ENCODE assay signal across 17 cellular contexts in the genomic region with DNA sequence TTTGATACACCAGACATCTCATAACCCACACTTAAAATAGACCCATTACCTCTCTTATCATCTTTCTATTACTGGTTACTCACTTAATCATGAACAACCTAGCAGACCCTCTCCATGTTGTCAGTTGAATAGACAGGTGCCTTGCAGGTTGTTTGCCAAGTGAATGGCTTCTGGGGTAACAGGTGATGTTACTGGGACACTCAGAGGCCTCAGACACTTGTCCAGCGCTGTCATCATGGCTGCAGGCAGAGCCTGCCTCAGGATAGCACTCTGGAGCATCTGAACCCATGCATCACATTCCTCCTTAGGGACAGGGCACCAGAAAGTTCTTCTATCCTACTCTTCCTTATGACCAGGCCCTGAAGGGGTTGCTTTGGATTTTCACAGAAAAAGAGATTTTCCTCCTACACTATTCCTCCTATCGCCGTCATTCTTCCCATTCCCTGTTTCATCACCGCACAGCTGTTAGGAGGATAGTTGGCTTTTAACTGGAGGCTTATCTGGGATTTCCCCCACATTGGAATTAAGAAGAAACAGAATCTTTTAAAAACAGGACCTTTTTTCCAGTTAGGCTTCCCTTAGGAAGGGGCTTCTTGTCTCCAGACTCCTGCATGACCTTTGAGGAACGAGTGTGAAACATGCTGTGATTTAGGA.
DNase-seq lines count a peak whose midpoint lies in the region; ATAC-seq and TF ChIP-seq lines count a peak whose summit lies in the region.
"Had no signal": no experiment of that assay in that cellular context is flagged by ENCODE, and none has a peak within 500 bp of the region (broad histone marks: within the 10 kb centered on the region; RNA-seq: fewer than 3 reads in every experiment).

No MANE protein-coding gene starts in this region.

- H3K27me3 Mint-ChIP-seq in WTC11 (ENCODE audit: low read depth) (no peaks in the 10 kb centered on the region), mesothelial cell of epicardium (ENCODE audit: low read depth) (no peaks in the 10 kb centered on the region)

- DNase-seq in Right ventricle myocardium superior (no peak), Right ventricle myocardium inferior (ENCODE audit: missing footprints) (no peak), WTC11 (ENCODE audit: low spot score) (no peak), mesothelial cell of epicardium (ENCODE audit: low spot score in 2 of 2, unreplicated experiment in 2 of 2) (no peak), smooth muscle cell (lab: John Stamatoyannopoulos, UW; ENCODE audit: unreplicated experiment) (no peak), thyroid gland (no peak), gastrocnemius medialis (no peak)
- no peak for DNase-seq in activated CD4-positive, CD25-positive, alpha-beta regulatory T cell (lab: John Stamatoyannopoulos, UW)
- DNase-seq: 8988T, AML-193, Calu3, DMS79, EL, GDM1, GOT3 had no signal

- peaks cover 11% of the 10 kb centered on the region for H3F3A ChIP-seq in smooth muscle cell (ENCODE audit: low read depth)

- H3K4me3 Mint-ChIP-seq in WTC11 (no peak overlapping the region), mesothelial cell of epicardium (no peak overlapping the region)

- peak; percentile 29 for ATAC-seq in Right ventricle myocardium superior (ENCODE audit: poor library complexity)
- no peak for ATAC-seq in Right ventricle myocardium inferior
- peak; percentile 34; the same call in 1 of the 2 replicates for ATAC-seq in WTC11
- no peak for ATAC-seq in gastrocnemius medialis

- H3K27ac Mint-ChIP-seq in WTC11 = no peak overlapping the region
- peak overlapping the region; percentile 71 for H3K27ac Mint-ChIP-seq in mesothelial cell of epicardium

- peak overlapping the region; percentile 71 for H3K4me2 ChIP-seq in smooth muscle cell
- H3K4me2 ChIP-seq: BLaER1 had no signal

- H3K4me3 ChIP-seq in smooth muscle cell (no peak overlapping the region), thyroid gland (replicated peaks in 1 of 3) (no peak overlapping the region), gastrocnemius medialis (no peak overlapping the region)
- H3K4me3 ChIP-seq: BLaER1, HAP-1 had no signal

- intact Hi-C loops in Right ventricle myocardium superior (cut with DNase I) = no loop called here
- intact Hi-C loops in Right ventricle myocardium inferior (cut with DNase I) = no loop called here
- intact Hi-C loops in thyroid gland (cut with DNase I) = no loop called here
- intact Hi-C loops in gastrocnemius medialis (cut with DNase I; ENCODE audit: low total_unique reads) = no loop called here

- CTCF ChIA-PET in WTC11 (lab: Charles Lee) = no interaction called here

- H3K79me2 ChIP-seq in smooth muscle cell (ENCODE audit: low read depth) = no peaks in the 10 kb centered on the region

- in situ Hi-C loops in gastrocnemius medialis (cut with MboI; ENCODE audit: low sequenced_read_pairs in 4 of 4) = no loop called here

- H3K36me3 ChIP-seq in smooth muscle cell (ENCODE audit: low read depth) (no peaks in the 10 kb centered on the region), thyroid gland (no peaks in the 10 kb centered on the region), gastrocnemius medialis (no peaks in the 10 kb centered on the region)
- H3K36me3 ChIP-seq: BLaER1, HAP-1 had no signal

- TF ChIP-seq CTCF in WTC11 (IDR thresholded peaks at IDR 0.05) (no peak), mesothelial cell of epicardium (IDR thresholded peaks at IDR 0.05; ENCODE audit: unreplicated experiment) (no peak), smooth muscle cell (IDR thresholded peaks at IDR 0.05; ENCODE audit: borderline replicate concordance, insufficient read depth, poor library complexity, severe bottlenecking) (no peak), thyroid gland (IDR thresholded peaks at IDR 0.05) (no peak), gastrocnemius medialis (IDR thresholded peaks at IDR 0.05 in 4 of 5, conservative IDR thresholded peaks at IDR 0.05 in 1 of 5) (no peak)

- H3K36me3 Mint-ChIP-seq in WTC11 (no peaks in the 10 kb centered on the region), mesothelial cell of epicardium (no peaks in the 10 kb centered on the region)

- H3K27ac ChIP-seq in smooth muscle cell (ENCODE audit: low read depth) (peak overlapping the region; percentile 56), thyroid gland (no peak overlapping the region), gastrocnemius medialis (no peak overlapping the region)
- H3K27ac ChIP-seq: BLaER1 had no signal

- H4K20me1 ChIP-seq in smooth muscle cell (ENCODE audit: low read depth) = peaks cover 16% of the 10 kb centered on the region
- H4K20me1 ChIP-seq: BLaER1 had no signal

- no peaks in the 10 kb centered on the region for H3K9me3 ChIP-seq in smooth muscle cell (replicated peaks; ENCODE audit: low read depth)
- H3K9me3 ChIP-seq in thyroid gland = no peaks in the 10 kb centered on the region
- H3K9me3 ChIP-seq in gastrocnemius medialis = no peaks in the 10 kb centered on the region
- H3K9me3 ChIP-seq: BLaER1, HAP-1 had no signal

- H3K4me1 ChIP-seq in smooth muscle cell (ENCODE audit: low read depth) (peaks cover 25% of the 10 kb centered on the region), thyroid gland (no peaks in the 10 kb centered on the region), gastrocnemius medialis (no peaks in the 10 kb centered on the region)
- H3K4me1 ChIP-seq: BLaER1 had no signal

- H3K4me1 Mint-ChIP-seq in WTC11 (peaks cover 15% of the 10 kb centered on the region), mesothelial cell of epicardium (peaks cover 15% of the 10 kb centered on the region)

- no peak overlapping the region for H2AFZ ChIP-seq in smooth muscle cell (ENCODE audit: low read depth)

- no peaks in the 10 kb centered on the region for H3K9me3 Mint-ChIP-seq in WTC11
- no peaks in the 10 kb centered on the region for H3K9me3 Mint-ChIP-seq in mesothelial cell of epicardium

- WGBS in smooth muscle cell (ENCODE audit: low lambda C conversion rate) = 34% methylated on average over 5 of the region's 5 CpGs
- WGBS in thyroid gland, 2 donors = 94 to 96% methylated on average over 5 of the region's 5 CpGs

- POLR2A ChIA-PET in WTC11 (lab: Charles Lee) = interaction anchor here (0.6 kb wide), 1 partner anchor 10 kb away, joined by 3 read pairs; no protein-coding TSS in a partner anchor

- TF ChIP-seq POLR2A in thyroid gland (IDR thresholded peaks at IDR 0.05) (no peak), gastrocnemius medialis (IDR thresholded peaks at IDR 0.05) (no peak)

- no peak overlapping the region for H3K9ac ChIP-seq in smooth muscle cell (ENCODE audit: low read depth)
- H3K9ac ChIP-seq: BLaER1 had no signal

- H3K27me3 ChIP-seq in smooth muscle cell (ENCODE audit: low read depth) (no peaks in the 10 kb centered on the region), thyroid gland (no peaks in the 10 kb centered on the region), gastrocnemius medialis (no peaks in the 10 kb centered on the region)
- H3K27me3 ChIP-seq: BLaER1 had no signal

TF ChIP-seq in WTC11, 78 proteins besides CTCF, POLR2A, EP300 and RAD21 (continues in another document):
- TF ChIP-seq, protein P1, sequence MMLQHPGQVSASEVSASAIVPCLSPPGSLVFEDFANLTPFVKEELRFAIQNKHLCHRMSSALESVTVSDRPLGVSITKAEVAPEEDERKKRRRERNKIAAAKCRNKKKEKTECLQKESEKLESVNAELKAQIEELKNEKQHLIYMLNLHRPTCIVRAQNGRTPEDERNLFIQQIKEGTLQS (CRISPR knock-in tag; conservative IDR thresholded peaks at IDR 0.05) = no peak
- TF ChIP-seq NFE2L1 (CRISPR knock-in tag; IDR thresholded peaks at IDR 0.05) (no peak), ZNF219 (CRISPR knock-in tag; IDR thresholded peaks at IDR 0.05; ENCODE audit: borderline replicate concordance) (no peak), ZNF263 (CRISPR knock-in tag; IDR thresholded peaks at IDR 0.05; ENCODE audit: low read depth) (no peak), NR1H2 (CRISPR knock-in tag; IDR thresholded peaks at IDR 0.05) (no peak), CREM (CRISPR knock-in tag; IDR thresholded peaks at IDR 0.05) (no peak)
- TF ChIP-seq, protein P2, sequence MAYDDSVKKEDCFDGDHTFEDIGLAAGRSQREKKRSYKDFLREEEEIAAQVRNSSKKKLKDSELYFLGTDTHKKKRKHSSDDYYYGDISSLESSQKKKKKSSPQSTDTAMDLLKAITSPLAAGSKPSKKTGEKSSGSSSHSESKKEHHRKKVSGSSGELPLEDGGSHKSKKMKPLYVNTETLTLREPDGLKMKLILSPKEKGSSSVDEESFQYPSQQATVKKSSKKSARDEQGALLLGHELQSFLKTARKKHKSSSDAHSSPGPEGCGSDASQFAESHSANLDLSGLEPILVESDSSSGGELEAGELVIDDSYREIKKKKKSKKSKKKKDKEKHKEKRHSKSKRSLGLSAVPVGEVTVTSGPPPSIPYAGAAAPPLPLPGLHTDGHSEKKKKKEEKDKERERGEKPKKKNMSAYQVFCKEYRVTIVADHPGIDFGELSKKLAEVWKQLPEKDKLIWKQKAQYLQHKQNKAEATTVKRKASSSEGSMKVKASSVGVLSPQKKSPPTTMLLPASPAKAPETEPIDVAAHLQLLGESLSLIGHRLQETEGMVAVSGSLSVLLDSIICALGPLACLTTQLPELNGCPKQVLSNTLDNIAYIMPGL (CRISPR knock-in tag; IDR thresholded peaks at IDR 0.05) = no peak
- TF ChIP-seq, protein P3, sequence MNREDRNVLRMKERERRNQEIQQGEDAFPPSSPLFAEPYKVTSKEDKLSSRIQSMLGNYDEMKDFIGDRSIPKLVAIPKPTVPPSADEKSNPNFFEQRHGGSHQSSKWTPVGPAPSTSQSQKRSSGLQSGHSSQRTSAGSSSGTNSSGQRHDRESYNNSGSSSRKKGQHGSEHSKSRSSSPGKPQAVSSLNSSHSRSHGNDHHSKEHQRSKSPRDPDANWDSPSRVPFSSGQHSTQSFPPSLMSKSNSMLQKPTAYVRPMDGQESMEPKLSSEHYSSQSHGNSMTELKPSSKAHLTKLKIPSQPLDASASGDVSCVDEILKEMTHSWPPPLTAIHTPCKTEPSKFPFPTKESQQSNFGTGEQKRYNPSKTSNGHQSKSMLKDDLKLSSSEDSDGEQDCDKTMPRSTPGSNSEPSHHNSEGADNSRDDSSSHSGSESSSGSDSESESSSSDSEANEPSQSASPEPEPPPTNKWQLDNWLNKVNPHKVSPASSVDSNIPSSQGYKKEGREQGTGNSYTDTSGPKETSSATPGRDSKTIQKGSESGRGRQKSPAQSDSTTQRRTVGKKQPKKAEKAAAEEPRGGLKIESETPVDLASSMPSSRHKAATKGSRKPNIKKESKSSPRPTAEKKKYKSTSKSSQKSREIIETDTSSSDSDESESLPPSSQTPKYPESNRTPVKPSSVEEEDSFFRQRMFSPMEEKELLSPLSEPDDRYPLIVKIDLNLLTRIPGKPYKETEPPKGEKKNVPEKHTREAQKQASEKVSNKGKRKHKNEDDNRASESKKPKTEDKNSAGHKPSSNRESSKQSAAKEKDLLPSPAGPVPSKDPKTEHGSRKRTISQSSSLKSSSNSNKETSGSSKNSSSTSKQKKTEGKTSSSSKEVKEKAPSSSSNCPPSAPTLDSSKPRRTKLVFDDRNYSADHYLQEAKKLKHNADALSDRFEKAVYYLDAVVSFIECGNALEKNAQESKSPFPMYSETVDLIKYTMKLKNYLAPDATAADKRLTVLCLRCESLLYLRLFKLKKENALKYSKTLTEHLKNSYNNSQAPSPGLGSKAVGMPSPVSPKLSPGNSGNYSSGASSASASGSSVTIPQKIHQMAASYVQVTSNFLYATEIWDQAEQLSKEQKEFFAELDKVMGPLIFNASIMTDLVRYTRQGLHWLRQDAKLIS (CRISPR knock-in tag; IDR thresholded peaks at IDR 0.05; ENCODE audit: borderline replicate concordance) = no peak

Comparison
In these comparisons a context has a peak if more than half of its experiments do, and no peak if none do; other contexts are left out.
1. ATAC-seq: peak in Right ventricle myocardium superior (single experiment) and WTC11 (single experiment); none in Right ventricle myocardium inferior (single experiment) and gastrocnemius medialis (0 of 2).